8 cellular contexts compared by ENCODE assay signal in the genomic region with DNA sequence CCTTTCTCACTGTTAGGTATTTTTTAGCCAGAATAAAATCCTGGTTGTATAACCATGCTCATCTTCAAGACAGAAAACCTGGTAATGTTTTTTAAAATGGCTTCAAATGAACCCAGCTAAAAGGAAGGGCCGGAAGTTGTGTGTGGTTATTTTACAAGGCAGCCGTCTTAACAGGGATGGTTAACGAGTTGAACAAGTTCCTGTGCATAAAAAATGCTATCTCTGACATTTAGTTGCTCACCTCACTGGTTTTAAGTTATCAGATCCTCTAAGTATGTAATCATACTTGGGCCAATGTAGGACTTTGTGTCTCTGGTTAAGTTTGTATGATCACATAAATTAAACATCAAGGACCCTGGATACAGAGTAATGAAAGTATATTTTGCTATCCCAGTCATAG. TPM values are rescaled to one million over a fixed set of nuclear protein-coding genes. Genes with fewer than 3 reads are reported as not detected.
DNase-seq lines count a peak whose midpoint lies in the region; ATAC-seq, FAIRE-seq and TF ChIP-seq lines count a peak whose summit lies in the region.

No MANE protein-coding gene starts in this region.

- peak overlapping the region; percentile 66 for H3K4me2 ChIP-seq in fibroblast of lung (ENCODE audit: extremely low read depth, insufficient read depth, low read length)

- H3K27me3 ChIP-seq in BJ (ENCODE audit: control insufficient read depth, insufficient read depth, low read length) (no peaks in the 10 kb centered on the region), fibroblast of lung (ENCODE audit: control insufficient read depth, insufficient read depth, low read length) (peaks cover 3% of the 10 kb centered on the region), skeletal muscle tissue (ENCODE audit: control insufficient read depth in 3 of 3, insufficient read depth in 3 of 3, low read length in 3 of 3) (no peaks in the 10 kb centered on the region)

- POLR2A ChIA-PET in BJ (lab: Charles Lee), result no interaction called here
- POLR2A ChIA-PET in activated B cell treated with CpG ODN at 0.5 μM for 24 hours (lab: Charles Lee), result interaction anchor here (0.6 to 0.7 kb wide), 2 partner anchors 72 to 1883 kb away, joined by 3 read pairs; partner anchors contain the start of gene FXR1

- no peaks in the 10 kb centered on the region for H3K4me1 ChIP-seq in fibroblast of lung (ENCODE audit: control insufficient read depth, extremely low read depth, insufficient read depth, low read length)
- H3K4me1 ChIP-seq in skeletal muscle tissue (ENCODE audit: control insufficient read depth in 3 of 3, insufficient read depth in 3 of 3, low read length in 3 of 3), result peaks cover 4 to 15% (median 13%) of the 10 kb centered on the region in 3 donors

- DNase-seq in BJ (ENCODE audit: low read depth) (no peak), HTR-8/SVneo (ENCODE audit: insufficient read length, low spot score) (peak; percentile 27), activated B cell treated with CpG ODN at 0.5 μM for 24 hours (no peak), fibroblast of lung (ENCODE audit: low read depth in 2 of 2) (peak in 1 of 2 donors; percentile 39), C1 segment of cervical spinal cord (lab: John Stamatoyannopoulos, UW) (no peak), D341Med (ENCODE audit: low spot score) (no peak)

- H3K27me3 Mint-ChIP-seq in activated B cell treated with CpG ODN at 0.5 μM for 24 hours, result no peaks in the 10 kb centered on the region

- H3K4me3 ChIP-seq in BJ (ENCODE audit: low read depth, low read length) (peak overlapping the region; percentile 74), fibroblast of lung (replicated peaks in 1 of 4; ENCODE audit: control extremely low read depth in 1 of 4, insufficient read depth in 1 of 4, low read depth in 3 of 4, low read length in 4 of 4) (peak overlapping the region in 3 of 4 experiments; percentile 85 to 90 (median 89)), skeletal muscle tissue (ENCODE audit: low read length in 3 of 3) (peak overlapping the region in 1 of 3 donors; percentile 95)

- peaks cover 1% of the 10 kb centered on the region for H4K20me1 ChIP-seq in fibroblast of lung (ENCODE audit: control insufficient read depth, extremely low read depth, insufficient read depth, low read length)

- H3K36me3 ChIP-seq in BJ (ENCODE audit: control insufficient read depth, insufficient read depth, low read length) (no peaks in the 10 kb centered on the region), fibroblast of lung (ENCODE audit: control insufficient read depth, insufficient read depth, low read length) (no peaks in the 10 kb centered on the region), skeletal muscle tissue (ENCODE audit: control insufficient read depth in 3 of 3, insufficient read depth in 3 of 3, low read length in 3 of 3) (no peaks in the 10 kb centered on the region)

- FAIRE-seq in HTR-8/SVneo (lab: Jason Lieb, UNC), result no peak

- H2AFZ ChIP-seq in fibroblast of lung (ENCODE audit: low read length), result no peak overlapping the region

- no peaks in the 10 kb centered on the region for H3K9me3 Mint-ChIP-seq in activated B cell treated with CpG ODN at 0.5 μM for 24 hours

- intact Hi-C loops in activated B cell treated with CpG ODN at 0.5 μM for 24 hours (cut with micrococcal nuclease), result loop anchor here (2.0 kb wide), 3 partner anchors 13 to 81 kb away; no protein-coding TSS in a partner anchor

- H3K79me2 ChIP-seq in fibroblast of lung (ENCODE audit: control insufficient read depth, insufficient read depth, low read length), result peaks cover 51% of the 10 kb centered on the region

- H3K4me3 Mint-ChIP-seq in activated B cell treated with CpG ODN at 0.5 μM for 24 hours, result peak overlapping the region; percentile 93

- TF ChIP-seq CTCF in BJ (IDR thresholded peaks at IDR 0.05; ENCODE audit: insufficient read depth, low read depth, low read length), result no peak
- no peak for TF ChIP-seq CTCF in activated B cell treated with CpG ODN at 0.5 μM for 24 hours (IDR thresholded peaks at IDR 0.05)
- TF ChIP-seq CTCF in fibroblast of lung (conservative IDR thresholded peaks at IDR 0.05 in 1 of 2, IDR thresholded peaks at IDR 0.05 in 1 of 2; ENCODE audit: low read depth in 1 of 2, low read length in 2 of 2), result no peak

- peaks cover 42% of the 10 kb centered on the region for H3K4me1 Mint-ChIP-seq in activated B cell treated with CpG ODN at 0.5 μM for 24 hours

- CTCF ChIA-PET in BJ (lab: Yijun Ruan, JAX), result interaction anchor here (0.7 kb wide), 2 partner anchors 57 to 1934 kb away, joined by 3 read pairs; no protein-coding TSS in a partner anchor
- CTCF ChIA-PET in activated B cell treated with CpG ODN at 0.5 μM for 24 hours (lab: Charles Lee), result interaction anchor here (3.5 kb wide), 1 partner anchor 81 kb away, joined by 25 read pairs; no protein-coding TSS in a partner anchor

- ATAC-seq in GM18907 (IDR thresholded peaks at IDR 0.05; ENCODE audit: unreplicated experiment) (peak; percentile 36), activated B cell treated with CpG ODN at 0.5 μM for 24 hours (ENCODE audit: low read depth) (no peak)

- H3K27ac ChIP-seq in fibroblast of lung (ENCODE audit: insufficient read depth, low read length) (no peak overlapping the region), skeletal muscle tissue (ENCODE audit: low read depth, low read length) (peak overlapping the region; percentile 94)

- H3K36me3 Mint-ChIP-seq in activated B cell treated with CpG ODN at 0.5 μM for 24 hours (ENCODE audit: low read depth), result peaks cover 19% of the 10 kb centered on the region

- peak overlapping the region; percentile 96 for H3K27ac Mint-ChIP-seq in activated B cell treated with CpG ODN at 0.5 μM for 24 hours

- H3K9ac ChIP-seq in fibroblast of lung (ENCODE audit: insufficient read depth, low read length) (no peak overlapping the region), skeletal muscle tissue (ENCODE audit: low read depth in 1 of 3, low read length in 3 of 3) (peak overlapping the region in 1 of 3 donors; percentile 51)

- H3K9me3 ChIP-seq in fibroblast of lung (ENCODE audit: control insufficient read depth, insufficient read depth, low read depth, low read length), result no peaks in the 10 kb centered on the region
- H3K9me3 ChIP-seq in skeletal muscle tissue (ENCODE audit: control insufficient read depth in 3 of 3, low read length in 3 of 3), result no peaks in the 10 kb centered on the region

RNA-seq across cellular contexts. Expression of gene ATP11B, which starts 2.1 kb away (rescaled TPM):
- polyA plus RNA-seq in BJ (2011; rRNA removed) (11.2 and 21.3 TPM in 2 replicates), fibroblast of lung (22.8 and 34.9 TPM in 2 replicates)
- 22.0 and 26.7 TPM in 2 replicates for polyA minus RNA-seq in BJ (2011; rRNA and poly(A)+ RNA removed)
- total RNA-seq in activated B cell treated with CpG ODN at 0.5 μM for 24 hours (87.4 and 93.3 TPM in 2 replicates), fibroblast of lung (75.0 and 77.8 TPM in 2 replicates), skeletal muscle tissue (59.0 TPM)
- polyA plus RNA-seq in fibroblast of lung (2012), result 16.4 and 26.6 TPM in 2 replicates
- polyA minus RNA-seq in fibroblast of lung (ENCODE audit: low replicate concordance), result 16.2 and 17.7 TPM in 2 replicates
